In genomic region chr14:92651793-92652382, GRCh38 we compare ENCODE assay signal across 8 cellular contexts.
A peak's percentile ranks its signal among the peaks of the same experiment; 100 is the strongest.
DNase-seq lines count a peak whose midpoint lies in the region; ATAC-seq and TF ChIP-seq lines count a peak whose summit lies in the region.

No MANE protein-coding gene starts in this region.

- WGBS in upper lobe of left lung, 2 donors: 36 to 73% methylated on average over 7 to 15 of the region's 25 CpGs

- peaks cover 80% of the 10 kb centered on the region for H3K4me1 Mint-ChIP-seq in activated naive CD4-positive, alpha-beta T cell treated with anti-CD3 and anti-CD28 coated beads, Interleukin-2, amount 50 U/mL, for 24 hours

- H3K27ac ChIP-seq in upper lobe of left lung: peak overlapping the region; percentile 85 to 96 (median 88)

- H3K4me1 ChIP-seq in upper lobe of left lung: peaks cover 33 to 66% (median 50%) of the 10 kb centered on the region in 4 donors

- peak in 1 of 4 donors; percentile 89 for TF ChIP-seq POLR2A in upper lobe of left lung (IDR thresholded peaks at IDR 0.05)

- H3K4me3 Mint-ChIP-seq in activated naive CD4-positive, alpha-beta T cell treated with anti-CD3 and anti-CD28 coated beads, Interleukin-2, amount 50 U/mL, for 24 hours: peak overlapping the region; percentile 97

- peak overlapping the region in 3 of 4 donors; percentile 29 to 45 (median 44) for H3K4me3 ChIP-seq in upper lobe of left lung

- H3K36me3 Mint-ChIP-seq in activated naive CD4-positive, alpha-beta T cell treated with anti-CD3 and anti-CD28 coated beads, Interleukin-2, amount 50 U/mL, for 24 hours: peaks cover 3% of the 10 kb centered on the region

- H3K27ac Mint-ChIP-seq in activated naive CD4-positive, alpha-beta T cell treated with anti-CD3 and anti-CD28 coated beads, Interleukin-2, amount 50 U/mL, for 24 hours: peak overlapping the region; percentile 98

- no peaks in the 10 kb centered on the region for H3K9me3 ChIP-seq in upper lobe of left lung

- H3K27me3 ChIP-seq in upper lobe of left lung: no peaks in the 10 kb centered on the region

- H3K9me3 Mint-ChIP-seq in activated naive CD4-positive, alpha-beta T cell treated with anti-CD3 and anti-CD28 coated beads, Interleukin-2, amount 50 U/mL, for 24 hours: no peaks in the 10 kb centered on the region

- peak; percentile 35 for DNase-seq in activated naive CD4-positive, alpha-beta T cell treated with Interleukin-2 at 50 U/mL for 16 hours
- DNase-seq in activated naive CD4-positive, alpha-beta T cell treated with anti-CD3 and anti-CD28 coated beads, Interleukin-2, amount 50 U/mL, for 16 hours: no peak
- DNase-seq in midbrain (lab: John Stamatoyannopoulos, UW) (peak; percentile 18), upper lobe of left lung (peak; percentile 75 to 84), NCI-H2171 treated with DMSO at 0.1 percent for 48 hours (lab: John Stamatoyannopoulos, UW) (no peak), mesenteric fat pad (ENCODE audit: low spot score) (no peak)

- no peak for TF ChIP-seq CTCF in upper lobe of left lung (IDR thresholded peaks at IDR 0.05)

- no peaks in the 10 kb centered on the region for H3K27me3 Mint-ChIP-seq in activated naive CD4-positive, alpha-beta T cell treated with anti-CD3 and anti-CD28 coated beads, Interleukin-2, amount 50 U/mL, for 24 hours

- H3K36me3 ChIP-seq in upper lobe of left lung: peaks cover 0 to 16% (median 3%) of the 10 kb centered on the region in 4 donors

- no peak for TF ChIP-seq EP300 in upper lobe of left lung (IDR thresholded peaks at IDR 0.05)

- ATAC-seq in upper lobe of left lung (ENCODE audit: low FRiP score in 2 of 2) (peak; percentile 12 to 48), HG03135 (IDR thresholded peaks at IDR 0.05; ENCODE audit: unreplicated experiment) (no peak)

Comparison
In these comparisons a context has a peak if more than half of its experiments do, and no peak if none do; other contexts are left out.
1. DNase-seq: peak in activated naive CD4-positive, alpha-beta T cell treated with Interleukin-2 at 50 U/mL for 16 hours (single experiment), midbrain (single experiment) and upper lobe of left lung (2 of 2); none in activated naive CD4-positive, alpha-beta T cell treated with anti-CD3 and anti-CD28 coated beads, Interleukin-2, amount 50 U/mL, for 16 hours (single experiment), NCI-H2171 treated with DMSO at 0.1 percent for 48 hours (single experiment) and mesenteric fat pad (single experiment).